Comparison of ENCODE assay signal across 11 cellular contexts in the genomic region with DNA sequence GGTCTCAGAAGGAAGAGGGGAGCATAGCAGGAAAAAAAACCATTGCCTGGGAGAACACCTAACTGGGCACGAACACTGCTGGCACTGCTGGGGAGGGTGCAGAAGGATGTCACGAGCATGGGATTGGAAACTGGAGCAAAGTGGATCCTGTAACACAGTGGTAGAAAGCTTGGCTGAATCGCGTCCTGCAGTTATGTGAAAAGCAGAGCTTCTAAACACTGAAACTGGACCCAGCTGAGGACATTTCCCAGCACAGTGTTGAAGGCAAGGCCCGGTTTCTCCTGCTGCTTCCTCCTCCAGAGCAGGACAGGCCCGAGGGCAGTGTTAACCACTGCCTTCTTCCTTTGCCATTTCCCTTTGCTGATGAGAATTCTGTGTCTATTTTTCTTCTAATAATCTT. TPM values are rescaled to one million over a fixed set of nuclear protein-coding genes. Genes with fewer than 3 reads are reported as not detected.
DNase-seq lines count a peak whose midpoint lies in the region; ATAC-seq and TF ChIP-seq lines count a peak whose summit lies in the region.
"Had no signal": no experiment of that assay in that cellular context is flagged by ENCODE, and none has a peak within 500 bp of the region (broad histone marks: within the 10 kb centered on the region; RNA-seq: fewer than 3 reads in every experiment).

No MANE protein-coding gene starts in this region.

- intact Hi-C loops in ovary (cut with DNase I) = no loop called here
- intact Hi-C loops in A673 (cut with micrococcal nuclease; ENCODE audit: unreplicated experiment) = no loop called here

- TF ChIP-seq CTCF in endothelial cell (IDR thresholded peaks at IDR 0.05; ENCODE audit: unreplicated experiment) (no peak), nephron progenitor cell (IDR thresholded peaks at IDR 0.05) (no peak), ovary (IDR thresholded peaks at IDR 0.05) (no peak), A673 (conservative IDR thresholded peaks at IDR 0.05; ENCODE audit: low read depth, low read length) (no peak)

- peaks cover 77% of the 10 kb centered on the region for H3K4me1 Mint-ChIP-seq in activated naive CD8-positive, alpha-beta T cell treated with anti-CD3 and anti-CD28 coated beads, Interleukin-2, amount 50 U/mL, for 24 hours
- peaks cover 76% of the 10 kb centered on the region for H3K4me1 Mint-ChIP-seq in activated naive CD8-positive, alpha-beta T cell treated with anti-CD3 and anti-CD28 coated beads for 36 hours
- H3K4me1 Mint-ChIP-seq in endothelial cell (ENCODE audit: unreplicated experiment) (peaks cover 54% of the 10 kb centered on the region), nephron progenitor cell (peaks cover 34% of the 10 kb centered on the region)

- H3K4me1 ChIP-seq in ovary (ENCODE audit: insufficient read depth) = peaks cover 1% of the 10 kb centered on the region
- peaks cover under 1% of the 10 kb centered on the region for H3K4me1 ChIP-seq in A673 (ENCODE audit: insufficient read depth, low read length, poor library complexity, severe bottlenecking)

- H3K9me3 Mint-ChIP-seq in activated naive CD8-positive, alpha-beta T cell treated with anti-CD3 and anti-CD28 coated beads, Interleukin-2, amount 50 U/mL, for 24 hours = no peaks in the 10 kb centered on the region
- peaks cover 3% of the 10 kb centered on the region for H3K9me3 Mint-ChIP-seq in activated naive CD8-positive, alpha-beta T cell treated with anti-CD3 and anti-CD28 coated beads for 36 hours
- H3K9me3 Mint-ChIP-seq in endothelial cell (ENCODE audit: unreplicated experiment) (no peaks in the 10 kb centered on the region), nephron progenitor cell (peaks cover 14% of the 10 kb centered on the region)

- H3K4me3 ChIP-seq in ovary (no peak overlapping the region), A673 (ENCODE audit: low read depth, low read length, poor library complexity, severe bottlenecking) (no peak overlapping the region)
- H3K4me3 ChIP-seq: thoracic aorta had no signal

- ATAC-seq in activated naive CD8-positive, alpha-beta T cell treated with anti-CD3 and anti-CD28 coated beads, Interleukin-2, amount 50 U/mL, for 24 hours = no peak
- no peak for ATAC-seq in HG02938 (IDR thresholded peaks at IDR 0.05; ENCODE audit: unreplicated experiment)

- CTCF ChIA-PET in A673 (lab: Charles Lee) = no interaction called here

- no TSS peak for BruUV-seq in A673 (replicated peaks; lab: Mats Ljungman, UMichigan)

- TF ChIP-seq POLR2A in ovary (IDR thresholded peaks at IDR 0.05) = no peak

- DNase-seq in activated naive CD8-positive, alpha-beta T cell treated with anti-CD3 and anti-CD28 coated beads, Interleukin-2, amount 50 U/mL, for 24 hours = no peak
- no peak for DNase-seq in activated naive CD8-positive, alpha-beta T cell treated with anti-CD3 and anti-CD28 coated beads for 36 hours
- DNase-seq in endothelial cell (ENCODE audit: low spot score) (no peak), nephron progenitor cell (no peak), ovary (no peak), HPDE6-E6E7 (ENCODE audit: extremely low spot score) (no peak), A673 (ENCODE audit: low spot score) (no peak)
- DNase-seq: HFFc6, hippocampal formation had no signal

- POLR2A ChIA-PET in A673 (lab: Charles Lee; ENCODE audit: low non-redundant PET) = no interaction called here

- H3K36me3 ChIP-seq in ovary (no peaks in the 10 kb centered on the region), A673 (ENCODE audit: insufficient read depth, low read length, poor library complexity, severe bottlenecking) (peaks cover 12% of the 10 kb centered on the region)

- TF ChIP-seq EP300 in ovary (IDR thresholded peaks at IDR 0.05) = no peak

- H3K9me3 ChIP-seq in ovary (no peaks in the 10 kb centered on the region), A673 (ENCODE audit: low read depth, low read length, poor library complexity, severe bottlenecking) (no peaks in the 10 kb centered on the region)
- H3K9me3 ChIP-seq: thoracic aorta had no signal

- H3K36me3 Mint-ChIP-seq in activated naive CD8-positive, alpha-beta T cell treated with anti-CD3 and anti-CD28 coated beads, Interleukin-2, amount 50 U/mL, for 24 hours (ENCODE audit: low read depth) = peaks cover 50% of the 10 kb centered on the region
- peaks cover 58% of the 10 kb centered on the region for H3K36me3 Mint-ChIP-seq in activated naive CD8-positive, alpha-beta T cell treated with anti-CD3 and anti-CD28 coated beads for 36 hours
- H3K36me3 Mint-ChIP-seq in endothelial cell (ENCODE audit: low read depth, unreplicated experiment) (peaks cover 14% of the 10 kb centered on the region), nephron progenitor cell (ENCODE audit: low read depth) (peaks cover 34% of the 10 kb centered on the region)

- no peak overlapping the region for H3K4me3 Mint-ChIP-seq in activated naive CD8-positive, alpha-beta T cell treated with anti-CD3 and anti-CD28 coated beads, Interleukin-2, amount 50 U/mL, for 24 hours
- no peak overlapping the region for H3K4me3 Mint-ChIP-seq in activated naive CD8-positive, alpha-beta T cell treated with anti-CD3 and anti-CD28 coated beads for 36 hours
- no peak overlapping the region for H3K4me3 Mint-ChIP-seq in endothelial cell (ENCODE audit: unreplicated experiment)
- H3K4me3 Mint-ChIP-seq in nephron progenitor cell = no peak overlapping the region
- H3K4me3 Mint-ChIP-seq: HFFc6 had no signal

- H3K27me3 ChIP-seq in ovary = no peaks in the 10 kb centered on the region
- no peaks in the 10 kb centered on the region for H3K27me3 ChIP-seq in A673 (replicated peaks; ENCODE audit: insufficient read depth, low read depth, low read length, poor library complexity)

- H3K27ac Mint-ChIP-seq in activated naive CD8-positive, alpha-beta T cell treated with anti-CD3 and anti-CD28 coated beads, Interleukin-2, amount 50 U/mL, for 24 hours = peak overlapping the region; percentile 39
- no peak overlapping the region for H3K27ac Mint-ChIP-seq in activated naive CD8-positive, alpha-beta T cell treated with anti-CD3 and anti-CD28 coated beads for 36 hours
- H3K27ac Mint-ChIP-seq in endothelial cell (ENCODE audit: unreplicated experiment) (peak overlapping the region; percentile 76), nephron progenitor cell (peak overlapping the region; percentile 80)
- H3K27ac Mint-ChIP-seq: HFFc6 had no signal

- 66 to 87% (median 67%) methylated on average over 6 of the region's 6 CpGs for WGBS in ovary, 3 donors

- H3K27me3 Mint-ChIP-seq in activated naive CD8-positive, alpha-beta T cell treated with anti-CD3 and anti-CD28 coated beads, Interleukin-2, amount 50 U/mL, for 24 hours = no peaks in the 10 kb centered on the region
- no peaks in the 10 kb centered on the region for H3K27me3 Mint-ChIP-seq in activated naive CD8-positive, alpha-beta T cell treated with anti-CD3 and anti-CD28 coated beads for 36 hours
- H3K27me3 Mint-ChIP-seq in endothelial cell (ENCODE audit: unreplicated experiment) (peaks cover 6% of the 10 kb centered on the region), nephron progenitor cell (ENCODE audit: low read depth, poor library complexity) (no peaks in the 10 kb centered on the region)

- no peak overlapping the region for H3K27ac ChIP-seq in ovary
- no peak overlapping the region for H3K27ac ChIP-seq in A673 (ENCODE audit: low read depth, low read length, poor library complexity, severe bottlenecking)
- H3K27ac ChIP-seq: thoracic aorta had no signal

RNA-seq across cellular contexts. Expression of a gene that starts 6.7 kb away (rescaled TPM):
- total RNA-seq in activated naive CD8-positive, alpha-beta T cell treated with anti-CD3 and anti-CD28 coated beads for 36 hours = 10 to 100 TPM; 47.9 to 48.8 TPM
- total RNA-seq in endothelial cell (ENCODE audit: unreplicated experiment) = 95.2 TPM
- 10 to 100 TPM; 23.5 to 59.0 (median 45.3) TPM for total RNA-seq in ovary
- 100 to 1,000 TPM in 1 of 2 donors, 10 to 100 TPM in 1; 46.0 to 103 TPM for polyA plus RNA-seq in ovary
- 67.9 and 70.3 TPM in 2 replicates for total RNA-seq in A673 (2021)

RNA-seq across cellular contexts. Expression of a gene that starts 36.7 kb away (rescaled TPM):
- total RNA-seq in activated naive CD8-positive, alpha-beta T cell treated with anti-CD3 and anti-CD28 coated beads for 36 hours = 10 to 100 TPM; 41.5 to 44.7 TPM
- total RNA-seq in endothelial cell (ENCODE audit: unreplicated experiment) (not detected), ovary (1 to 10 TPM in 3 of 7 donors, under 1 TPM in 3, not detected in 1; 0.48 to 1.2 (median 0.90) TPM), A673 (2021) (not detected in 2 replicates)
- polyA plus RNA-seq in ovary = 1 to 10 TPM; 1.1 to 5.9 TPM
- total RNA-seq: HFFc6 had no signal

Comparison
In these comparisons a context has a peak if more than half of its experiments do, and no peak if none do; other contexts are left out.
1. RNA of a gene that starts 36.7 kb away (total RNA-seq): 41.5 to 44.7 TPM in activated naive CD8-positive, alpha-beta T cell treated with anti-CD3 and anti-CD28 coated beads for 36 hours; 0.48 to 1.2 TPM in ovary, not detected in endothelial cell (single experiment) and not detected in A673; every median in the first group is over 10 times any median in the second.